Comparison of ENCODE assay signal across 13 cellular contexts in genomic region chr11:125315088-125315740, GRCh38.
DNase-seq lines count a peak whose midpoint lies in the region; ATAC-seq and TF ChIP-seq lines count a peak whose summit lies in the region.
"Had no signal": no experiment of that assay in that cellular context is flagged by ENCODE, and none has a peak within 500 bp of the region (broad histone marks: within the 10 kb centered on the region; RNA-seq: fewer than 3 reads in every experiment).

No MANE protein-coding gene starts in this region.

- TF ChIP-seq CTCF in right atrium auricular region (IDR thresholded peaks at IDR 0.05) (no peak), astrocyte of the spinal cord (IDR thresholded peaks at IDR 0.05; ENCODE audit: low read depth, low read length) (no peak), lower lobe of right lung (IDR thresholded peaks at IDR 0.05) (no peak), uterus (IDR thresholded peaks at IDR 0.05) (no peak)

- H3K9me3 ChIP-seq in right atrium auricular region (no peaks in the 10 kb centered on the region), lower lobe of right lung (no peaks in the 10 kb centered on the region), uterus (no peaks in the 10 kb centered on the region)

- H3K4me1 ChIP-seq in right atrium auricular region = peaks cover 0 to 27% of the 10 kb centered on the region in 2 donors
- H3K4me1 ChIP-seq in lower lobe of right lung = no peaks in the 10 kb centered on the region
- peaks cover 0 to 7% of the 10 kb centered on the region in 2 donors for H3K4me1 ChIP-seq in uterus

- no peak for TF ChIP-seq POLR2A in uterus (IDR thresholded peaks at IDR 0.05)

- DNase-seq in Right ventricle myocardium inferior (ENCODE audit: missing footprints) (peak; percentile 82), right atrium auricular region (ENCODE audit: low spot score) (no peak), astrocyte of the spinal cord (ENCODE audit: low read depth, low spot score) (peak; percentile 37), lower lobe of right lung (no peak), uterus (peak; percentile 65 to 66)
- DNase-seq in stimulated activated naive CD4-positive, alpha-beta T cell (lab: John Stamatoyannopoulos, UW) = no peak
- DNase-seq: ACHN; activated CD8-positive, alpha-beta T cell treated with anti-CD3 and anti-CD28 coated beads, Interleukin-2, amount 10 ng/mL, durations not matched to agents 7 days and 5 days; EL; NCI-H510A had no signal

- no peaks in the 10 kb centered on the region for H3K27me3 ChIP-seq in right atrium auricular region
- H3K27me3 ChIP-seq in lower lobe of right lung (ENCODE audit: low read depth) = no peaks in the 10 kb centered on the region
- H3K27me3 ChIP-seq in uterus = no peaks in the 10 kb centered on the region

- H3K27ac ChIP-seq in right atrium auricular region = peak overlapping the region in 1 of 2 donors; percentile 8
- H3K27ac ChIP-seq in lower lobe of right lung = no peak overlapping the region
- H3K27ac ChIP-seq in uterus = peak overlapping the region; percentile 7 to 46

- in situ Hi-C loops in astrocyte of the spinal cord (cut with HindIII; ENCODE audit: low sequenced_read_pairs) = no loop called here

- ATAC-seq in Right ventricle myocardium inferior (peak; percentile 71), lower lobe of right lung (peak; percentile 15 to 28), HG03045 (IDR thresholded peaks at IDR 0.05; ENCODE audit: unreplicated experiment) (no peak), HG03175 (IDR thresholded peaks at IDR 0.05; ENCODE audit: unreplicated experiment) (no peak)
- ATAC-seq: activated CD8-positive, alpha-beta T cell treated with anti-CD3 and anti-CD28 coated beads, Interleukin-2, amount 10 ng/mL, durations not matched to agents 7 days and 5 days; K562 had no signal

- intact Hi-C loops in Right ventricle myocardium inferior (cut with DNase I) (no loop called here), lower lobe of right lung (cut with DNase I) (no loop called here), uterus (cut with DNase I; ENCODE audit: low total_unique reads) (no loop called here)

- H3K36me3 ChIP-seq in right atrium auricular region (no peaks in the 10 kb centered on the region), lower lobe of right lung (no peaks in the 10 kb centered on the region), uterus (no peaks in the 10 kb centered on the region)

- H3K4me3 ChIP-seq in right atrium auricular region (no peak overlapping the region), astrocyte of the spinal cord (ENCODE audit: low read depth, low read length) (no peak overlapping the region), lower lobe of right lung (no peak overlapping the region), uterus (no peak overlapping the region)
- H3K4me3 ChIP-seq: K562 had no signal

Comparison
In these comparisons a context has a peak if more than half of its experiments do, and no peak if none do; other contexts are left out.
1. DNase-seq: peak in Right ventricle myocardium inferior (single experiment), astrocyte of the spinal cord (single experiment) and uterus (2 of 2); none in right atrium auricular region (single experiment), lower lobe of right lung (single experiment) and stimulated activated naive CD4-positive, alpha-beta T cell (0 of 6).
2. ATAC-seq: peak in Right ventricle myocardium inferior (single experiment) and lower lobe of right lung (2 of 2); none in HG03045 (single experiment) and HG03175 (single experiment).